11 cellular contexts compared by ENCODE assay signal in genomic region chr7:19397917-19398316, GRCh38.
DNase-seq lines count a peak whose midpoint lies in the region; ATAC-seq and TF ChIP-seq lines count a peak whose summit lies in the region.
"Had no signal": no experiment of that assay in that cellular context is flagged by ENCODE, and none has a peak within 500 bp of the region (broad histone marks: within the 10 kb centered on the region; RNA-seq: fewer than 3 reads in every experiment).

No MANE protein-coding gene starts in this region.

- H3K4me3 Mint-ChIP-seq in mesothelial cell of epicardium, result no peak overlapping the region

- peaks cover 15% of the 10 kb centered on the region for H3K4me1 Mint-ChIP-seq in mesothelial cell of epicardium

- H3K36me3 ChIP-seq in MM.1S (replicated peaks; ENCODE audit: insufficient read depth, low read length), result no peaks in the 10 kb centered on the region
- H3K36me3 ChIP-seq in left lung, result no peaks in the 10 kb centered on the region
- H3K36me3 ChIP-seq in testis (ENCODE audit: low read depth, missing control alignments), result no peaks in the 10 kb centered on the region
- no peaks in the 10 kb centered on the region for H3K36me3 ChIP-seq in HAP-1 (replicated peaks)
- H3K36me3 ChIP-seq: cardiac muscle cell, spleen had no signal

- no peak overlapping the region for H3K9ac ChIP-seq in MM.1S (ENCODE audit: low read length)

- TF ChIP-seq CTCF in MM.1S (IDR thresholded peaks at IDR 0.05; ENCODE audit: low read length) (no peak), left lung (IDR thresholded peaks at IDR 0.05) (no peak), testis (IDR thresholded peaks at IDR 0.05) (no peak), mesothelial cell of epicardium (IDR thresholded peaks at IDR 0.05; ENCODE audit: unreplicated experiment) (no peak)

- no peak overlapping the region for H3K4me2 ChIP-seq in MM.1S (ENCODE audit: low read depth, low read length)

- H3K36me3 Mint-ChIP-seq in mesothelial cell of epicardium, result no peaks in the 10 kb centered on the region

- H3K79me2 ChIP-seq in MM.1S (ENCODE audit: low read length), result no peaks in the 10 kb centered on the region

- WGBS in testis, 2 donors, result 65 to 75% methylated on average over 4 of the region's 4 CpGs

- H3K9me3 Mint-ChIP-seq in mesothelial cell of epicardium, result no peaks in the 10 kb centered on the region

- H2AFZ ChIP-seq in MM.1S (ENCODE audit: low read length), result no peak overlapping the region

- H3F3A ChIP-seq in MM.1S (ENCODE audit: insufficient read depth, low read length), result no peaks in the 10 kb centered on the region

- H3K4me3 ChIP-seq in MM.1S (ENCODE audit: low read length) (no peak overlapping the region), left lung (no peak overlapping the region), testis (no peak overlapping the region), HAP-1 (no peak overlapping the region)
- H3K4me3 ChIP-seq: cardiac muscle cell, spleen had no signal

- no peaks in the 10 kb centered on the region for H3K9me3 ChIP-seq in MM.1S (replicated peaks; ENCODE audit: insufficient read depth, low read length)
- H3K9me3 ChIP-seq in left lung, result no peaks in the 10 kb centered on the region
- H3K9me3 ChIP-seq in testis, result no peaks in the 10 kb centered on the region
- H3K9me3 ChIP-seq in HAP-1, result no peaks in the 10 kb centered on the region
- H3K9me3 ChIP-seq: spleen had no signal

- no peaks in the 10 kb centered on the region for H3K27me3 Mint-ChIP-seq in mesothelial cell of epicardium (ENCODE audit: low read depth)

- TF ChIP-seq POLR2A in testis (IDR thresholded peaks at IDR 0.05), result no peak

- H3K4me1 ChIP-seq in MM.1S (ENCODE audit: low read length) (no peaks in the 10 kb centered on the region), left lung (no peaks in the 10 kb centered on the region), testis (no peaks in the 10 kb centered on the region), HAP-1 (peaks cover 20% of the 10 kb centered on the region)

- in situ Hi-C loops in HAP-1 (cut with MboI; ENCODE audit: low sequenced_read_pairs), result no loop called here

- DNase-seq in MM.1S (peak; percentile 16), left lung (no peak), testis (no peak), HAP-1 (ENCODE audit: low spot score in 2 of 2) (no peak), midbrain (lab: John Stamatoyannopoulos, UW) (no peak), mesothelial cell of epicardium (ENCODE audit: low spot score in 2 of 2, unreplicated experiment in 2 of 2) (no peak)
- DNase-seq: spleen had no signal

- ATAC-seq in GM18909 (IDR thresholded peaks at IDR 0.05; ENCODE audit: poor library complexity, unreplicated experiment) (peak; percentile 87), HG02852 (IDR thresholded peaks at IDR 0.05; ENCODE audit: unreplicated experiment) (peak; percentile 64), left lung (peak; percentile 31)

- H3K27me3 ChIP-seq in MM.1S (replicated peaks; ENCODE audit: insufficient read depth, low read length) (no peaks in the 10 kb centered on the region), left lung (no peaks in the 10 kb centered on the region), testis (no peaks in the 10 kb centered on the region), HAP-1 (ENCODE audit: low read depth) (no peaks in the 10 kb centered on the region)
- H3K27me3 ChIP-seq: cardiac muscle cell, spleen had no signal

- no peak overlapping the region for H3K27ac Mint-ChIP-seq in mesothelial cell of epicardium

- H3K9me2 ChIP-seq in MM.1S (replicated peaks; ENCODE audit: insufficient read depth, low read length), result no peaks in the 10 kb centered on the region

- intact Hi-C loops in left lung (cut with DNase I) (no loop called here), testis (cut with DNase I; ENCODE audit: low total_unique reads) (no loop called here)

- H4K20me1 ChIP-seq in MM.1S (ENCODE audit: insufficient read depth, low read length), result no peaks in the 10 kb centered on the region

- H3K27ac ChIP-seq in MM.1S (ENCODE audit: low read length) (no peak overlapping the region), left lung (no peak overlapping the region), testis (no peak overlapping the region)
- H3K27ac ChIP-seq: cardiac muscle cell, spleen, VCaP had no signal

Comparison
In these comparisons a context has a peak if more than half of its experiments do, and no peak if none do; other contexts are left out.
1. ATAC-seq: peak in every context shown above with its lines; median percentile 87 in GM18909; 64 in HG02852; 31 in left lung.